8 cellular contexts compared by ENCODE assay signal in genomic region chr4:182447938-182448280, GRCh38.
DNase-seq lines count a peak whose midpoint lies in the region; ATAC-seq and TF ChIP-seq lines count a peak whose summit lies in the region.

No MANE protein-coding gene starts in this region.

- DNase-seq in activated T-cell treated with anti-CD3 and anti-CD28 coated beads, Interleukin-2, amount 50 U/mL, for 4 hours = no peak
- no peak for DNase-seq in activated T-cell treated with anti-CD3 and anti-CD28 coated beads, Interleukin-2, amount 50 U/mL, for 1 hour
- DNase-seq in dorsolateral prefrontal cortex (peak in 2 of 10 donors; percentile 25 to 46), medulla oblongata (ENCODE audit: extremely low spot score) (peak; percentile 36), type B pancreatic cell (ENCODE audit: extremely low spot score, unreplicated experiment) (no peak), NCI-H1436 treated with DMSO at 0.1 percent for 48 hours (lab: John Stamatoyannopoulos, UW) (no peak), SIG-M5 (lab: John Stamatoyannopoulos, UW) (no peak), pons (ENCODE audit: low spot score) (no peak)

- no peaks in the 10 kb centered on the region for H3K9me3 Mint-ChIP-seq in activated T-cell treated with anti-CD3 and anti-CD28 coated beads, Interleukin-2, amount 50 U/mL, for 4 hours
- no peaks in the 10 kb centered on the region for H3K9me3 Mint-ChIP-seq in type B pancreatic cell

- intact Hi-C loops in dorsolateral prefrontal cortex (cut with DNase I) = no loop called here

- TF ChIP-seq CTCF in dorsolateral prefrontal cortex (IDR thresholded peaks at IDR 0.05 in 54 of 56, conservative IDR thresholded peaks at IDR 0.05 in 2 of 56; ENCODE audit: low read depth in 1 of 56, partially characterized antibody in 56 of 56) = no peak
- TF ChIP-seq CTCF in type B pancreatic cell (conservative IDR thresholded peaks at IDR 0.05) = no peak

- H3K36me3 Mint-ChIP-seq in activated T-cell treated with anti-CD3 and anti-CD28 coated beads, Interleukin-2, amount 50 U/mL, for 4 hours (ENCODE audit: insufficient read depth) = no peaks in the 10 kb centered on the region
- H3K36me3 Mint-ChIP-seq in type B pancreatic cell = no peaks in the 10 kb centered on the region

- peak overlapping the region; percentile 35 to 82 (median 67) for H3K4me3 ChIP-seq in dorsolateral prefrontal cortex

- peak overlapping the region in 55 of 59 donors; percentile 13 to 91 (median 76) for H3K27ac ChIP-seq in dorsolateral prefrontal cortex

- H3K4me1 Mint-ChIP-seq in activated T-cell treated with anti-CD3 and anti-CD28 coated beads, Interleukin-2, amount 50 U/mL, for 4 hours (ENCODE audit: low read depth) = peaks cover 18% of the 10 kb centered on the region
- H3K4me1 Mint-ChIP-seq in type B pancreatic cell (ENCODE audit: unreplicated experiment) = peaks cover 20% of the 10 kb centered on the region

- peak overlapping the region; percentile 27 for H3K27ac Mint-ChIP-seq in type B pancreatic cell

- H3K27me3 Mint-ChIP-seq in activated T-cell treated with anti-CD3 and anti-CD28 coated beads, Interleukin-2, amount 50 U/mL, for 4 hours (ENCODE audit: low read depth) = peaks cover 58% of the 10 kb centered on the region
- peaks cover 13% of the 10 kb centered on the region for H3K27me3 Mint-ChIP-seq in type B pancreatic cell

- peaks cover 0 to 50% (median 17%) of the 10 kb centered on the region in 45 donors for H3K27me3 ChIP-seq in dorsolateral prefrontal cortex

- no peak for ATAC-seq in activated T-cell treated with anti-CD3 and anti-CD28 coated beads, Interleukin-2, amount 50 U/mL, for 4 hours

- H3K4me3 Mint-ChIP-seq in activated T-cell treated with anti-CD3 and anti-CD28 coated beads, Interleukin-2, amount 50 U/mL, for 4 hours = peak overlapping the region; percentile 46
- H3K4me3 Mint-ChIP-seq in type B pancreatic cell = peak overlapping the region; percentile 91
